19 cellular contexts compared by ENCODE assay signal in genomic region chr19:4197228-4197624, GRCh38. TPM values are rescaled to one million over a fixed set of nuclear protein-coding genes. Genes with fewer than 3 reads are reported as not detected.
A peak's percentile ranks its signal among the peaks of the same experiment; 100 is the strongest.
DNase-seq lines count a peak whose midpoint lies in the region; ATAC-seq and TF ChIP-seq lines count a peak whose summit lies in the region.
"Had no signal": no experiment of that assay in that cellular context is flagged by ENCODE, and none has a peak within 500 bp of the region (broad histone marks: within the 10 kb centered on the region; RNA-seq: fewer than 3 reads in every experiment).

No MANE protein-coding gene starts in this region.

- peaks cover 52% of the 10 kb centered on the region for H3K27me3 Mint-ChIP-seq in activated naive CD4-positive, alpha-beta T cell treated with anti-CD3 and anti-CD28 coated beads for 36 hours (ENCODE audit: low read depth)
- H3K27me3 Mint-ChIP-seq in endothelial cell (ENCODE audit: unreplicated experiment), result peaks cover 24% of the 10 kb centered on the region

- ATAC-seq in stimulated activated effector memory CD8-positive, alpha-beta T cell treated with anti-CD3 and anti-CD28 coated beads, Interleukin-12 subunit alpha, Interleukin-12 subunit beta, amount 100 ng/mL, for 72 hours, result no peak
- ATAC-seq in GM19463 (IDR thresholded peaks at IDR 0.05; ENCODE audit: unreplicated experiment) (no peak), HG03354 (IDR thresholded peaks at IDR 0.05; ENCODE audit: poor library complexity, severe bottlenecking, unreplicated experiment) (no peak)
- ATAC-seq: effector memory CD8-positive, alpha-beta T cell; gastroesophageal sphincter; psoas muscle had no signal

- H3K9me3 Mint-ChIP-seq in activated naive CD4-positive, alpha-beta T cell treated with anti-CD3 and anti-CD28 coated beads for 36 hours, result peaks cover 5% of the 10 kb centered on the region
- H3K9me3 Mint-ChIP-seq in endothelial cell (ENCODE audit: unreplicated experiment), result no peaks in the 10 kb centered on the region
- peaks cover 6% of the 10 kb centered on the region for H3K9me3 Mint-ChIP-seq in stimulated activated effector memory CD8-positive, alpha-beta T cell treated with anti-CD3 and anti-CD28 coated beads, Interleukin-12 subunit alpha, Interleukin-12 subunit beta, amount 100 ng/mL, for 72 hours
- H3K9me3 Mint-ChIP-seq: effector memory CD8-positive, alpha-beta T cell had no signal

- DNase-seq in activated naive CD4-positive, alpha-beta T cell treated with anti-CD3 and anti-CD28 coated beads for 36 hours, result no peak
- DNase-seq in activated naive CD4-positive, alpha-beta T cell treated with Interleukin-2 at 50 U/mL for 16 hours, result no peak
- DNase-seq in HEK293T (ENCODE audit: extremely low spot score) (no peak), endothelial cell (ENCODE audit: low spot score) (no peak), DMS 273 (lab: John Stamatoyannopoulos, UW; ENCODE audit: unreplicated experiment) (no peak)
- no peak for DNase-seq in stimulated activated effector memory CD8-positive, alpha-beta T cell treated with anti-CD3 and anti-CD28 coated beads, Interleukin-12 subunit alpha, Interleukin-12 subunit beta, amount 100 ng/mL, for 72 hours (ENCODE audit: low spot score in 2 of 2)
- DNase-seq: DND-41; effector memory CD8-positive, alpha-beta T cell; esophagus squamous epithelium; MV-4-11; psoas muscle; SHP77 had no signal

- TF ChIP-seq CTCF in endothelial cell (IDR thresholded peaks at IDR 0.05; ENCODE audit: unreplicated experiment), result no peak

- intact Hi-C loops in activated naive CD4-positive, alpha-beta T cell treated with anti-CD3 and anti-CD28 coated beads for 36 hours (cut with micrococcal nuclease), result no loop called here

- peaks cover 9% of the 10 kb centered on the region for H3K4me1 Mint-ChIP-seq in activated naive CD4-positive, alpha-beta T cell treated with anti-CD3 and anti-CD28 coated beads for 36 hours (ENCODE audit: low read depth)
- peaks cover 10% of the 10 kb centered on the region for H3K4me1 Mint-ChIP-seq in endothelial cell (ENCODE audit: unreplicated experiment)
- peaks cover 12% of the 10 kb centered on the region for H3K4me1 Mint-ChIP-seq in stimulated activated effector memory CD8-positive, alpha-beta T cell treated with anti-CD3 and anti-CD28 coated beads, Interleukin-12 subunit alpha, Interleukin-12 subunit beta, amount 100 ng/mL, for 72 hours

- CTCF ChIA-PET in activated naive CD4-positive, alpha-beta T cell treated with anti-CD3 and anti-CD28 coated beads for 36 hours (lab: Charles Lee), result no interaction called here
- CTCF ChIA-PET in HEK293T (lab: Yijun Ruan, JAX), result no interaction called here

- H3K36me3 Mint-ChIP-seq in activated naive CD4-positive, alpha-beta T cell treated with anti-CD3 and anti-CD28 coated beads for 36 hours (ENCODE audit: low read depth), result no peaks in the 10 kb centered on the region
- peaks cover 13% of the 10 kb centered on the region for H3K36me3 Mint-ChIP-seq in endothelial cell (ENCODE audit: low read depth, unreplicated experiment)
- no peaks in the 10 kb centered on the region for H3K36me3 Mint-ChIP-seq in stimulated activated effector memory CD8-positive, alpha-beta T cell treated with anti-CD3 and anti-CD28 coated beads, Interleukin-12 subunit alpha, Interleukin-12 subunit beta, amount 100 ng/mL, for 72 hours

- H3K4me3 Mint-ChIP-seq in activated naive CD4-positive, alpha-beta T cell treated with anti-CD3 and anti-CD28 coated beads for 36 hours, result no peak overlapping the region
- H3K4me3 Mint-ChIP-seq in endothelial cell (ENCODE audit: unreplicated experiment), result peak overlapping the region; percentile 79
- peak overlapping the region; percentile 7 for H3K4me3 Mint-ChIP-seq in stimulated activated effector memory CD8-positive, alpha-beta T cell treated with anti-CD3 and anti-CD28 coated beads, Interleukin-12 subunit alpha, Interleukin-12 subunit beta, amount 100 ng/mL, for 72 hours

- POLR2A ChIA-PET in HEK293T (lab: Yijun Ruan, JAX), result no interaction called here

- peak overlapping the region; percentile 7 for H3K27ac Mint-ChIP-seq in activated naive CD4-positive, alpha-beta T cell treated with anti-CD3 and anti-CD28 coated beads for 36 hours
- H3K27ac Mint-ChIP-seq in endothelial cell (ENCODE audit: unreplicated experiment), result no peak overlapping the region
- H3K27ac Mint-ChIP-seq in stimulated activated effector memory CD8-positive, alpha-beta T cell treated with anti-CD3 and anti-CD28 coated beads, Interleukin-12 subunit alpha, Interleukin-12 subunit beta, amount 100 ng/mL, for 72 hours, result peak overlapping the region; percentile 43
- H3K27ac Mint-ChIP-seq: effector memory CD8-positive, alpha-beta T cell had no signal

TF ChIP-seq in HEK293T, 16 proteins besides CTCF, POLR2A, EP300 and RAD21:
- TF ChIP-seq ELF4 (IDR thresholded peaks at IDR 0.05) (no peak), TARDBP (IDR thresholded peaks at IDR 0.05) (peak; percentile 6; the same call in 1 of the 2 replicates), PKNOX1 (IDR thresholded peaks at IDR 0.05) (no peak), L3MBTL2 (conservative IDR thresholded peaks at IDR 0.05) (no peak)

RNA-seq across cellular contexts. Expression of gene ANKRD24, which starts 14.7 kb away (rescaled TPM):
- total RNA-seq in activated naive CD4-positive, alpha-beta T cell treated with anti-CD3 and anti-CD28 coated beads for 36 hours, result 1 to 10 TPM; 2.5 to 2.6 TPM
- total RNA-seq in endothelial cell (ENCODE audit: unreplicated experiment), result 0.82 TPM

RNA-seq across cellular contexts. Expression of gene SIRT6, which starts 14.9 kb away (rescaled TPM):
- 10 to 100 TPM; 20.0 to 20.1 TPM for total RNA-seq in activated naive CD4-positive, alpha-beta T cell treated with anti-CD3 and anti-CD28 coated beads for 36 hours
- 24.6 TPM for total RNA-seq in endothelial cell (ENCODE audit: unreplicated experiment)

RNA-seq across cellular contexts. Expression of gene EBI3, which starts 32.1 kb away (rescaled TPM):
- total RNA-seq in activated naive CD4-positive, alpha-beta T cell treated with anti-CD3 and anti-CD28 coated beads for 36 hours, result 10 to 100 TPM in 1 of 2 experiments, 1 to 10 TPM in 1; 7.8 to 11.8 TPM
- total RNA-seq in endothelial cell (ENCODE audit: unreplicated experiment), result 9.7 TPM

RNA-seq across cellular contexts. Expression of gene CREB3L3, which starts 43.8 kb away (rescaled TPM):
- total RNA-seq in activated naive CD4-positive, alpha-beta T cell treated with anti-CD3 and anti-CD28 coated beads for 36 hours, result not detected
- not detected for total RNA-seq in endothelial cell (ENCODE audit: unreplicated experiment)
- total RNA-seq: breast epithelium, esophagus squamous epithelium, gastroesophageal sphincter, H1, HT1080, psoas muscle, ureter had no signal

RNA-seq across cellular contexts. Expression of gene YJU2, which starts 49.7 kb away (rescaled TPM):
- total RNA-seq in activated naive CD4-positive, alpha-beta T cell treated with anti-CD3 and anti-CD28 coated beads for 36 hours, result 10 to 100 TPM; 28.5 to 29.8 TPM
- total RNA-seq in endothelial cell (ENCODE audit: unreplicated experiment), result 15.4 TPM
